Comparison of ENCODE assay signal across 21 cellular contexts in the genomic region with DNA sequence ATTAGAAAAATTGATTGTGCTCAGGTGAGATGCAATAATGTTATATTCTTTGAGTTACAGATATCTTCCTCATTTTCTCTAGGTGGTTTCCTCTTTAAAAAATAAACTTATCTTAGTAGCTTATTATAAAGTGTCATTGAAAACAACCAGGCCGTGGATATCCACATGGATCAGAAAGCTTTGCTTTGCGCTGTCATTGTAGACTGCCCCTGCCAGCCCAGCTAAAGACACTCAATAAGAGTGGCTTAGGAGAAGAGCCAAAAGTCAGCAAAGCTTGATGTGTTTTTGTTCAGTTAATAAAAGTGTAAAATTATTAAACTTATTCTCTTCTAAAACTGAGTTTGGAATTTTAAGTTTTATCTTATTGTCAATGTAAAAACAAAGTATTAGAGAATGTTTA. TPM values are rescaled to one million over a fixed set of nuclear protein-coding genes. Genes with fewer than 3 reads are reported as not detected.
A peak's percentile ranks its signal among the peaks of the same experiment; 100 is the strongest.
DNase-seq lines count a peak whose midpoint lies in the region; ATAC-seq, FAIRE-seq and TF ChIP-seq lines count a peak whose summit lies in the region.
"Had no signal": no experiment of that assay in that cellular context is flagged by ENCODE, and none has a peak within 500 bp of the region (broad histone marks: within the 10 kb centered on the region; RNA-seq: fewer than 3 reads in every experiment).

No MANE protein-coding gene starts in this region.

- no peak overlapping the region for H3K4me2 ChIP-seq in K562 (ENCODE audit: insufficient read depth, low read length)
- H3K4me2 ChIP-seq: BLaER1 treated with 17β-estradiol and CSF1 and Interleukin-3, amounts not matched to agents 10 nM and 100 nM had no signal

- no peak for DNase-seq in T-helper 17 cell
- no peak for DNase-seq in K562 (ENCODE audit: extremely low read depth in 1 of 4, low spot score in 3 of 4)
- no peak for DNase-seq in AG08395 (ENCODE audit: low spot score)
- no peak for DNase-seq in posterior vena cava (ENCODE audit: low spot score)
- no peak for DNase-seq in NCI-H446 treated with DMSO at 0.1 percent for 48 hours (lab: John Stamatoyannopoulos, UW)
- DNase-seq: 8988T; ACHN; AML-193; Caco-2; Calu3; CD4-positive, alpha-beta T cell; CD8-positive, alpha-beta T cell; DMS79 treated with DMSO at 0.1 percent for 48 hours; GDM1 had no signal

- no peak overlapping the region for H3K9ac ChIP-seq in K562 (ENCODE audit: insufficient read depth in 1 of 2, low read depth in 2 of 2, low read length in 2 of 2)
- H3K9ac ChIP-seq: BLaER1 treated with 17β-estradiol and CSF1 and Interleukin-3, amounts not matched to agents 10 nM and 100 nM had no signal

- no peak for TF ChIP-seq CTCF in K562 (IDR thresholded peaks at IDR 0.05 in 2 of 3, conservative IDR thresholded peaks at IDR 0.05 in 1 of 3; ENCODE audit: insufficient read depth in 2 of 3, low read depth in 1 of 3, low read length in 3 of 3)

- POLR2A ChIA-PET in K562 (lab: Yijun Ruan, JAX) = no interaction called here

- H3K4me3 ChIP-seq in K562 = no peak overlapping the region
- H3K4me3 ChIP-seq: BLaER1 treated with 17β-estradiol and CSF1 and Interleukin-3, amounts not matched to agents 10 nM and 100 nM had no signal

- H3K27me3 Mint-ChIP-seq in T-helper 17 cell = no peaks in the 10 kb centered on the region
- H3K27me3 Mint-ChIP-seq: B cell; CD4-positive, alpha-beta T cell had no signal

- FAIRE-seq in K562 (lab: Jason Lieb, UNC) = no peak
- FAIRE-seq: A204.1, D721Med, GM12891, GM19239 had no signal

- no peaks in the 10 kb centered on the region for H3K9me3 ChIP-seq in T-helper 17 cell (ENCODE audit: control insufficient read depth, low read length, poor library complexity, severe bottlenecking)
- no peaks in the 10 kb centered on the region for H3K9me3 ChIP-seq in K562 (replicated peaks; ENCODE audit: control insufficient read depth, insufficient read depth, low read depth, low read length)
- H3K9me3 ChIP-seq: BLaER1 treated with 17β-estradiol and CSF1 and Interleukin-3, amounts not matched to agents 10 nM and 100 nM; Caco-2 had no signal

- TSS peak; percentile 9 for BruUV-seq in K562 (replicated peaks; lab: Mats Ljungman, UMichigan)

- 100% methylated on average over 2 of the region's 2 CpGs for WGBS in K562 (ENCODE audit: insufficient coverage, low coverage, missing lambda C conversion rate)

- H3K9me1 ChIP-seq in K562 (ENCODE audit: control insufficient read depth, insufficient read depth, low read length) = no peaks in the 10 kb centered on the region

- CTCF ChIA-PET in K562 (lab: Yijun Ruan, JAX; ENCODE audit: low intra/inter-chr PET ratio) = no interaction called here

- ATAC-seq in T-helper 17 cell (no peak), K562 (no peak)
- ATAC-seq: CD8-positive, alpha-beta T cell had no signal

- peaks cover 94% of the 10 kb centered on the region for H3K36me3 ChIP-seq in K562 (ENCODE audit: control insufficient read depth, insufficient read depth, low read length)

- H3K27me3 ChIP-seq in K562 (ENCODE audit: control insufficient read depth in 2 of 2, insufficient read depth in 2 of 2, low read length in 2 of 2) = no peaks in the 10 kb centered on the region
- H3K27me3 ChIP-seq: BLaER1 treated with 17β-estradiol and CSF1 and Interleukin-3, amounts not matched to agents 10 nM and 100 nM had no signal

- no peak overlapping the region for H2AFZ ChIP-seq in K562 (ENCODE audit: low read depth, low read length)

- H3K4me1 ChIP-seq in K562 (replicated peaks in 1 of 2; ENCODE audit: control insufficient read depth in 2 of 2, insufficient read depth in 2 of 2, low read length in 2 of 2) = no peaks in the 10 kb centered on the region
- H3K4me1 ChIP-seq: BLaER1 treated with 17β-estradiol and CSF1 and Interleukin-3, amounts not matched to agents 10 nM and 100 nM; Caco-2 had no signal

- no peak overlapping the region for H3K4me3 Mint-ChIP-seq in T-helper 17 cell
- H3K4me3 Mint-ChIP-seq: B cell; CD4-positive, alpha-beta T cell; CD8-positive, alpha-beta T cell had no signal

- no peak for TF ChIP-seq RAD21 in K562 (CRISPR knock-in tag; conservative IDR thresholded peaks at IDR 0.05 in 1 of 2, IDR thresholded peaks at IDR 0.05 in 1 of 2)

- H3K4me1 Mint-ChIP-seq in T-helper 17 cell = peaks cover 9% of the 10 kb centered on the region
- H3K4me1 Mint-ChIP-seq: B cell had no signal

- in situ Hi-C loops in K562 (cut with MboI) = no loop called here

- H3K36me3 Mint-ChIP-seq in T-helper 17 cell (ENCODE audit: low read depth) = peaks cover 22% of the 10 kb centered on the region

- TF ChIP-seq EP300 in K562 (IDR thresholded peaks at IDR 0.05; ENCODE audit: low read length) = no peak

- H3K27ac ChIP-seq in K562 (ENCODE audit: extremely low read depth, low read depth, low read length) = no peak overlapping the region
- H3K27ac ChIP-seq: BLaER1 treated with 17β-estradiol and CSF1 and Interleukin-3, amounts not matched to agents 10 nM and 100 nM; C4-2B had no signal

- no peaks in the 10 kb centered on the region for H4K20me1 ChIP-seq in K562 (replicated peaks; ENCODE audit: control insufficient read depth, insufficient read depth, low read length)

- no peak for TF ChIP-seq POLR2A in K562 (conservative IDR thresholded peaks at IDR 0.05)

- intact Hi-C loops in K562 (cut with micrococcal nuclease) (no loop called here), posterior vena cava (cut with DNase I) (no loop called here)

- H3K27ac Mint-ChIP-seq in T-helper 17 cell = peak overlapping the region; percentile 32
- H3K27ac Mint-ChIP-seq: B cell; CD4-positive, alpha-beta T cell; CD8-positive, alpha-beta T cell had no signal

- no peaks in the 10 kb centered on the region for H3K79me2 ChIP-seq in K562 (ENCODE audit: control insufficient read depth, insufficient read depth, low read length)

TF ChIP-seq in K562, 482 proteins besides CTCF, POLR2A, EP300 and RAD21 (continues in another document):
- TF ChIP-seq CXXC5 (CRISPR knock-in tag; IDR thresholded peaks at IDR 0.05) (no peak), TAF1 (IDR thresholded peaks at IDR 0.05; ENCODE audit: control insufficient read depth, extremely low read depth, insufficient read depth, low read length, severe bottlenecking) (no peak), ZFX (CRISPR knock-in tag; IDR thresholded peaks at IDR 0.05) (no peak), MTA3 (IDR thresholded peaks at IDR 0.05; ENCODE audit: borderline replicate concordance) (no peak)
- TF ChIP-seq, protein P1, sequence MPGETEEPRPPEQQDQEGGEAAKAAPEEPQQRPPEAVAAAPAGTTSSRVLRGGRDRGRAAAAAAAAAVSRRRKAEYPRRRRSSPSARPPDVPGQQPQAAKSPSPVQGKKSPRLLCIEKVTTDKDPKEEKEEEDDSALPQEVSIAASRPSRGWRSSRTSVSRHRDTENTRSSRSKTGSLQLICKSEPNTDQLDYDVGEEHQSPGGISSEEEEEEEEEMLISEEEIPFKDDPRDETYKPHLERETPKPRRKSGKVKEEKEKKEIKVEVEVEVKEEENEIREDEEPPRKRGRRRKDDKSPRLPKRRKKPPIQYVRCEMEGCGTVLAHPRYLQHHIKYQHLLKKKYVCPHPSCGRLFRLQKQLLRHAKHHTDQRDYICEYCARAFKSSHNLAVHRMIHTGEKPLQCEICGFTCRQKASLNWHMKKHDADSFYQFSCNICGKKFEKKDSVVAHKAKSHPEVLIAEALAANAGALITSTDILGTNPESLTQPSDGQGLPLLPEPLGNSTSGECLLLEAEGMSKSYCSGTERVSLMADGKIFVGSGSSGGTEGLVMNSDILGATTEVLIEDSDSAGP (CRISPR knock-in tag; IDR thresholded peaks at IDR 0.05) = no peak
- TF ChIP-seq, protein P2, sequence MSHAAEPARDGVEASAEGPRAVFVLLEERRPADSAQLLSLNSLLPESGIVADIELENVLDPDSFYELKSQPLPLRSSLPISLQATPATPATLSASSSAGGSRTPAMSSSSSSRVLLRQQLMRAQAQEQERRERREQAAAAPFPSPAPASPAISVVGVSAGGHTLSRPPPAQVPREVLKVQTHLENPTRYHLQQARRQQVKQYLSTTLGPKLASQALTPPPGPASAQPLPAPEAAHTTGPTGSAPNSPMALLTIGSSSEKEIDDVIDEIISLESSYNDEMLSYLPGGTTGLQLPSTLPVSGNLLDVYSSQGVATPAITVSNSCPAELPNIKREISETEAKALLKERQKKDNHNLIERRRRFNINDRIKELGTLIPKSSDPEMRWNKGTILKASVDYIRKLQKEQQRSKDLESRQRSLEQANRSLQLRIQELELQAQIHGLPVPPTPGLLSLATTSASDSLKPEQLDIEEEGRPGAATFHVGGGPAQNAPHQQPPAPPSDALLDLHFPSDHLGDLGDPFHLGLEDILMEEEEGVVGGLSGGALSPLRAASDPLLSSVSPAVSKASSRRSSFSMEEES (CRISPR knock-in tag; IDR thresholded peaks at IDR 0.05) = no peak
- TF ChIP-seq, protein P3, sequence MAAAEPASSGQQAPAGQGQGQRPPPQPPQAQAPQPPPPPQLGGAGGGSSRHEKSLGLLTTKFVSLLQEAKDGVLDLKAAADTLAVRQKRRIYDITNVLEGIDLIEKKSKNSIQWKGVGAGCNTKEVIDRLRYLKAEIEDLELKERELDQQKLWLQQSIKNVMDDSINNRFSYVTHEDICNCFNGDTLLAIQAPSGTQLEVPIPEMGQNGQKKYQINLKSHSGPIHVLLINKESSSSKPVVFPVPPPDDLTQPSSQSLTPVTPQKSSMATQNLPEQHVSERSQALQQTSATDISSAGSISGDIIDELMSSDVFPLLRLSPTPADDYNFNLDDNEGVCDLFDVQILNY (CRISPR knock-in tag; IDR thresholded peaks at IDR 0.05) = no peak

RNA-seq across cellular contexts. Expression of a gene that starts 34.4 kb away (rescaled TPM):
- 100 to 1,000 TPM in 1 of 2 donors, 10 to 100 TPM in 1; 92.5 to 124 TPM for total RNA-seq in T-helper 17 cell
- 59.3 and 173 TPM in 2 replicates for total RNA-seq in K562 (2011; cell fraction: chromatin; rRNA removed; ENCODE audit: low replicate concordance)
- total RNA-seq in K562 (2011; cell fraction: nucleolus; rRNA removed) = 21.5 and 35.4 TPM in 2 replicates
- 60.6 and 83.5 TPM in 2 replicates for total RNA-seq in K562 (2011; cell fraction: nucleoplasm; rRNA removed)
- total RNA-seq in K562 (2014; rRNA removed) = 42.3 and 47.5 TPM in 2 replicates
- total RNA-seq in K562 (2014; rRNA removed; fragmentation: Illumina TruSeq; extraction: Trizol) = 83.8 and 88.3 TPM in 2 replicates
- total RNA-seq in K562 (2015; rRNA removed; fragmentation: Illumina TruSeq; extraction: Trizol) = 72.2 and 74.3 TPM in 2 replicates
- 55.1 and 55.9 TPM in 2 replicates for total RNA-seq in K562 (2021)
- 41.6 and 51.1 TPM in 2 replicates for polyA plus RNA-seq in K562 (2011; rRNA removed)
- 8.8 and 17.5 TPM in 2 replicates for polyA plus RNA-seq in K562 (2011; cell fraction: cytosol; rRNA removed)
- polyA plus RNA-seq in K562 (2011; cell fraction: nucleus; rRNA removed) = 59.0 and 83.2 TPM in 2 replicates
- polyA plus RNA-seq in K562 (2012) = 29.6 and 40.0 TPM in 2 replicates
- polyA plus RNA-seq in K562 (2014; fragmentation: Illumina TruSeq; extraction: Trizol) = 67.7 and 87.7 TPM in 2 replicates
- 10 to 100 TPM; 18.8 to 25.8 TPM for polyA plus RNA-seq in K562 (2014; fragmentation: Nextera tagmentation; extraction: Ambion mirVana)
- 57.7 and 73.0 TPM in 2 replicates for polyA plus RNA-seq in K562 (2014; rRNA removed)
- 94.1 and 112 TPM in 2 replicates for polyA minus RNA-seq in K562 (2011; rRNA and poly(A)+ RNA removed)
- 28.1 and 32.4 TPM in 2 replicates for polyA minus RNA-seq in K562 (2011; cell fraction: cytosol; rRNA and poly(A)+ RNA removed)
- 55.7 and 92.2 TPM in 2 replicates for polyA minus RNA-seq in K562 (2011; cell fraction: nucleus; rRNA and poly(A)+ RNA removed)
- 10 to 100 TPM; 32.7 to 37.2 TPM for total RNA-seq in posterior vena cava
